In genomic region chr17:15649861-15650391, GRCh38 we compare ENCODE assay signal across 1 cellular context.
TF ChIP-seq lines count a peak whose summit lies in the region.

No MANE protein-coding gene starts in this region.

TF ChIP-seq in HEK293, 187 proteins besides CTCF, POLR2A, EP300 and RAD21 (continued from another document):
- TF ChIP-seq ZBTB49 (tag by site-specific recombination; IDR thresholded peaks at IDR 0.05; ENCODE audit: low read depth), result no peak
